In the genomic region with DNA sequence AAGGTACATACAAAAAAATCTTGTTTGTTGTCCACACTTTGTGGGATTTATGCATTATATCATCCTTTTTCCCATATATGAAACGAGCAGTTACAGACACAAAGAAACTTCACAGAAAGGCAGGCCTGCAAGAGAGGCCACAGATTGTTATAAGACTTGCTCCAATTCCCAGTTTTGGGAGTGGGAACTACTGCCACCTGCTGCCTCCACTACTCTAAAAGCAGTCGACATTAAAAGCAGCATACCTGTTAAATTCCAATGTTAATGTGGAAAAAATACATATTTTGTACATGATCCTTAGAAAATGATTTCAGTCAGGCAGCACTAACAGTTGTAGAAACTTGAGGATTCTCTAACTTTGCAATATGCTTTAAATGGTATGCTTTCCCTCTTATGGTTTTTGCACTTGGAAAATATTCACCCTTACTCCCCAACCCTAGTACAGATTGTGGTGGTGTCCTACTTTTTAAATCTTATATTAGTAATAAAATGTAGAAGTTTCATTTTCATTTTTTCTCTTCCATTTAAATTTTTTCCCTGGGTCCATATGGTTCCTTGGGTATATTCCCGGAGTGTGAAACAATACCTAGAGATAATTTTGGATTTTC, we compare ENCODE assay signal across 9 cellular contexts. TPM values are rescaled to one million over a fixed set of nuclear protein-coding genes. Genes with fewer than 3 reads are reported as not detected.
A peak's percentile ranks its signal among the peaks of the same experiment; 100 is the strongest.
DNase-seq lines count a peak whose midpoint lies in the region; ATAC-seq, FAIRE-seq and TF ChIP-seq lines count a peak whose summit lies in the region.
"Had no signal": no experiment of that assay in that cellular context is flagged by ENCODE, and none has a peak within 500 bp of the region (broad histone marks: within the 10 kb centered on the region; RNA-seq: fewer than 3 reads in every experiment).

No MANE protein-coding gene starts in this region.

- H3K27me3 Mint-ChIP-seq in neural crest cell (ENCODE audit: low read depth), result no peaks in the 10 kb centered on the region
- H3K27me3 Mint-ChIP-seq in natural killer cell treated with Interleukin-12 subunit alpha and Interleukin-12 subunit beta and Interleukin-15 and Interleukin-18, amount 100 ng/mL, for 72 hours, result peaks cover 0 to 7% of the 10 kb centered on the region in 2 donors

- DNase-seq in ELF-1 (ENCODE audit: low read depth, low spot score) (peak; percentile 19), NCI-H526 treated with DMSO at 0.1 percent for 48 hours (lab: John Stamatoyannopoulos, UW) (peak; percentile 12), neural crest cell (ENCODE audit: low read depth, low spot score) (no peak), SKM-1 treated with dmso at 0.1 percent for 144 hours (lab: John Stamatoyannopoulos, UW; ENCODE audit: unreplicated experiment) (no peak)
- no peak for DNase-seq in natural killer cell treated with Interleukin-12 subunit alpha and Interleukin-12 subunit beta and Interleukin-15 and Interleukin-18, amount 100 ng/mL, for 72 hours (ENCODE audit: low spot score)

- H3K4me1 Mint-ChIP-seq in neural crest cell, result peaks cover 26% of the 10 kb centered on the region
- peaks cover 2 to 5% of the 10 kb centered on the region in 2 donors for H3K4me1 Mint-ChIP-seq in natural killer cell treated with Interleukin-12 subunit alpha and Interleukin-12 subunit beta and Interleukin-15 and Interleukin-18, amount 100 ng/mL, for 72 hours (ENCODE audit: low read depth in 2 of 2)

- no peaks in the 10 kb centered on the region for H3K36me3 Mint-ChIP-seq in neural crest cell (ENCODE audit: low read depth)
- H3K36me3 Mint-ChIP-seq in natural killer cell treated with Interleukin-12 subunit alpha and Interleukin-12 subunit beta and Interleukin-15 and Interleukin-18, amount 100 ng/mL, for 72 hours, result no peaks in the 10 kb centered on the region

- H3K9me3 Mint-ChIP-seq in neural crest cell, result no peaks in the 10 kb centered on the region
- no peaks in the 10 kb centered on the region for H3K9me3 Mint-ChIP-seq in natural killer cell treated with Interleukin-12 subunit alpha and Interleukin-12 subunit beta and Interleukin-15 and Interleukin-18, amount 100 ng/mL, for 72 hours

- peak; percentile 75 for FAIRE-seq in endometrium (lab: Jason Lieb, UNC)
- FAIRE-seq: colon had no signal

- ATAC-seq in GM19467 (IDR thresholded peaks at IDR 0.05; ENCODE audit: unreplicated experiment) (no peak), HG02938 (IDR thresholded peaks at IDR 0.05; ENCODE audit: unreplicated experiment) (no peak)
- ATAC-seq in natural killer cell treated with Interleukin-12 subunit alpha and Interleukin-12 subunit beta and Interleukin-15 and Interleukin-18, amount 100 ng/mL, for 72 hours, result no peak

- TF ChIP-seq CTCF in neural crest cell (conservative IDR thresholded peaks at IDR 0.05), result peak; percentile 66

- H3K4me3 Mint-ChIP-seq in neural crest cell, result no peak overlapping the region
- no peak overlapping the region for H3K4me3 Mint-ChIP-seq in natural killer cell treated with Interleukin-12 subunit alpha and Interleukin-12 subunit beta and Interleukin-15 and Interleukin-18, amount 100 ng/mL, for 72 hours

- no peak overlapping the region for H3K27ac Mint-ChIP-seq in neural crest cell (ENCODE audit: unreplicated experiment)
- no peak overlapping the region for H3K27ac Mint-ChIP-seq in natural killer cell treated with Interleukin-12 subunit alpha and Interleukin-12 subunit beta and Interleukin-15 and Interleukin-18, amount 100 ng/mL, for 72 hours

RNA-seq across cellular contexts. Expression of a gene that starts 37.9 kb away (rescaled TPM):
- total RNA-seq in neural crest cell, result not detected in 2 replicates
- total RNA-seq in natural killer cell treated with Interleukin-12 subunit alpha and Interleukin-12 subunit beta and Interleukin-15 and Interleukin-18, amount 100 ng/mL, for 72 hours, result not detected

Comparison
In these comparisons a context has a peak if more than half of its experiments do, and no peak if none do; other contexts are left out.
1. DNase-seq: peak in ELF-1 (single experiment) and NCI-H526 treated with DMSO at 0.1 percent for 48 hours (single experiment); none in neural crest cell (single experiment), natural killer cell treated with Interleukin-12 subunit alpha and Interleukin-12 subunit beta and Interleukin-15 and Interleukin-18, amount 100 ng/mL, for 72 hours (single experiment) and SKM-1 treated with dmso at 0.1 percent for 144 hours (single experiment).